In genomic region chr7:26471676-26472075, GRCh38 we compare ENCODE assay signal across 33 cellular contexts.
DNase-seq lines count a peak whose midpoint lies in the region; ATAC-seq and TF ChIP-seq lines count a peak whose summit lies in the region.
"Had no signal": no experiment of that assay in that cellular context is flagged by ENCODE, and none has a peak within 500 bp of the region (broad histone marks: within the 10 kb centered on the region; RNA-seq: fewer than 3 reads in every experiment).

No MANE protein-coding gene starts in this region.

- peaks cover 7% of the 10 kb centered on the region for H3K9me3 Mint-ChIP-seq in glutamatergic neuron (ENCODE audit: unreplicated experiment)
- no peaks in the 10 kb centered on the region for H3K9me3 Mint-ChIP-seq in osteocyte (ENCODE audit: unreplicated experiment)
- H3K9me3 Mint-ChIP-seq: CD14-positive monocyte; CD4-positive, alpha-beta memory T cell; CD4-positive, alpha-beta T cell; CD4-positive, CD25-positive, alpha-beta regulatory T cell; CD8-positive, alpha-beta memory T cell; CD8-positive, alpha-beta T cell had no signal

- ATAC-seq in body of pancreas = no peak
- ATAC-seq: A549; CD8-positive, alpha-beta T cell had no signal

- H3K27ac ChIP-seq in coronary artery = no peak overlapping the region
- H3K27ac ChIP-seq in body of pancreas = no peak overlapping the region
- H3K27ac ChIP-seq: 22Rv1; A549; BLaER1; BLaER1 treated with 17β-estradiol and CSF1 and Interleukin-3, amounts not matched to agents 10 nM and 100 nM; C4-2B had no signal

- TF ChIP-seq CTCF in coronary artery (IDR thresholded peaks at IDR 0.05) = no peak
- no peak for TF ChIP-seq CTCF in glutamatergic neuron (IDR thresholded peaks at IDR 0.05; ENCODE audit: partially characterized antibody, unreplicated experiment)
- TF ChIP-seq CTCF in osteocyte (IDR thresholded peaks at IDR 0.05) = no peak
- no peak for TF ChIP-seq CTCF in body of pancreas (IDR thresholded peaks at IDR 0.05)

- H3K27me3 Mint-ChIP-seq in glutamatergic neuron (ENCODE audit: unreplicated experiment) (peaks cover 5% of the 10 kb centered on the region), osteocyte (ENCODE audit: unreplicated experiment) (no peaks in the 10 kb centered on the region)
- H3K27me3 Mint-ChIP-seq: CD4-positive, CD25-positive, alpha-beta regulatory T cell had no signal

- WGBS in body of pancreas, 2 donors = 73 to 82% methylated on average over 5 of the region's 5 CpGs

- H3K4me3 Mint-ChIP-seq in glutamatergic neuron (ENCODE audit: unreplicated experiment) = no peak overlapping the region
- H3K4me3 Mint-ChIP-seq in osteocyte (ENCODE audit: unreplicated experiment) = no peak overlapping the region
- H3K4me3 Mint-ChIP-seq: B cell; CD14-positive monocyte; CD4-positive, alpha-beta memory T cell; CD4-positive, alpha-beta T cell; CD4-positive, CD25-positive, alpha-beta regulatory T cell; CD8-positive, alpha-beta memory T cell; CD8-positive, alpha-beta T cell had no signal

- H3K36me3 ChIP-seq in body of pancreas (replicated peaks in 1 of 2; ENCODE audit: insufficient read depth in 1 of 2, low read depth in 2 of 2) = no peaks in the 10 kb centered on the region
- H3K36me3 ChIP-seq: BE2C; BLaER1; BLaER1 treated with 17β-estradiol and CSF1 and Interleukin-3, amounts not matched to agents 10 nM and 100 nM had no signal

- H3K36me3 Mint-ChIP-seq in glutamatergic neuron (ENCODE audit: unreplicated experiment) (no peaks in the 10 kb centered on the region), osteocyte (ENCODE audit: unreplicated experiment) (no peaks in the 10 kb centered on the region)
- H3K36me3 Mint-ChIP-seq: CD14-positive monocyte; CD4-positive, alpha-beta memory T cell; CD4-positive, CD25-positive, alpha-beta regulatory T cell; CD8-positive, alpha-beta memory T cell; CD8-positive, alpha-beta T cell had no signal

- H3K4me1 Mint-ChIP-seq in glutamatergic neuron (ENCODE audit: low read depth, unreplicated experiment) = peaks cover 18% of the 10 kb centered on the region
- H3K4me1 Mint-ChIP-seq in osteocyte (ENCODE audit: unreplicated experiment) = no peaks in the 10 kb centered on the region
- H3K4me1 Mint-ChIP-seq: B cell; CD4-positive, alpha-beta memory T cell; CD4-positive, CD25-positive, alpha-beta regulatory T cell; CD8-positive, alpha-beta memory T cell had no signal

- no peak overlapping the region for H3K4me3 ChIP-seq in coronary artery
- H3K4me3 ChIP-seq in body of pancreas = no peak overlapping the region
- H3K4me3 ChIP-seq: A549; BLaER1; BLaER1 treated with 17β-estradiol and CSF1 and Interleukin-3, amounts not matched to agents 10 nM and 100 nM had no signal

- no peak for TF ChIP-seq POLR2A in body of pancreas (IDR thresholded peaks at IDR 0.05)

- no peaks in the 10 kb centered on the region for H3K9me3 ChIP-seq in body of pancreas
- H3K9me3 ChIP-seq: A549; BE2C; BLaER1; BLaER1 treated with 17β-estradiol and CSF1 and Interleukin-3, amounts not matched to agents 10 nM and 100 nM; Caco-2 had no signal

- H3K27ac Mint-ChIP-seq in glutamatergic neuron (ENCODE audit: unreplicated experiment) (peak overlapping the region; percentile 57), osteocyte (ENCODE audit: unreplicated experiment) (no peak overlapping the region)
- H3K27ac Mint-ChIP-seq: B cell; CD14-positive monocyte; CD4-positive, alpha-beta memory T cell; CD4-positive, alpha-beta T cell; CD4-positive, CD25-positive, alpha-beta regulatory T cell; CD8-positive, alpha-beta memory T cell; CD8-positive, alpha-beta T cell had no signal

- DNase-seq in coronary artery (ENCODE audit: low spot score) (peak; percentile 19), glutamatergic neuron (no peak), osteocyte (ENCODE audit: extremely low spot score, unreplicated experiment) (peak; percentile 57), GM03348 (ENCODE audit: low spot score) (no peak), activated T-cell treated with anti-CD3 and anti-CD28 coated beads for 4 hours (no peak), body of pancreas (no peak)
- DNase-seq: 8988T; ACHN; AML-193; BE2C; C1 segment of cervical spinal cord; Caco-2; Calu3; CD4-positive, alpha-beta memory T cell; CD4-positive, alpha-beta T cell; CD4-positive, CD25-positive, alpha-beta regulatory T cell; CD8-positive, alpha-beta memory T cell; CD8-positive, alpha-beta T cell; COR-L47; DMS 273 treated with DMSO at 0.1 percent for 48 hours; DMS153; DMS53; DMS79; DMS79 treated with DMSO at 0.1 percent for 48 hours; DND-41; EL had no signal

- no peaks in the 10 kb centered on the region for H3K4me1 ChIP-seq in body of pancreas
- H3K4me1 ChIP-seq: A549; BE2C; BLaER1; BLaER1 treated with 17β-estradiol and CSF1 and Interleukin-3, amounts not matched to agents 10 nM and 100 nM; Caco-2 had no signal

- no peaks in the 10 kb centered on the region for H3K27me3 ChIP-seq in body of pancreas
- H3K27me3 ChIP-seq: BLaER1; BLaER1 treated with 17β-estradiol and CSF1 and Interleukin-3, amounts not matched to agents 10 nM and 100 nM had no signal

- intact Hi-C loops in body of pancreas (cut with DNase I) = no loop called here

Comparison
In these comparisons a context has a peak if more than half of its experiments do, and no peak if none do; other contexts are left out.
1. DNase-seq: peak in coronary artery (single experiment) and osteocyte (single experiment); none in glutamatergic neuron (single experiment), GM03348 (single experiment), activated T-cell treated with anti-CD3 and anti-CD28 coated beads for 4 hours (single experiment) and body of pancreas (0 of 4).